ENCODE assay signal across 2 cellular contexts in the genomic region with DNA sequence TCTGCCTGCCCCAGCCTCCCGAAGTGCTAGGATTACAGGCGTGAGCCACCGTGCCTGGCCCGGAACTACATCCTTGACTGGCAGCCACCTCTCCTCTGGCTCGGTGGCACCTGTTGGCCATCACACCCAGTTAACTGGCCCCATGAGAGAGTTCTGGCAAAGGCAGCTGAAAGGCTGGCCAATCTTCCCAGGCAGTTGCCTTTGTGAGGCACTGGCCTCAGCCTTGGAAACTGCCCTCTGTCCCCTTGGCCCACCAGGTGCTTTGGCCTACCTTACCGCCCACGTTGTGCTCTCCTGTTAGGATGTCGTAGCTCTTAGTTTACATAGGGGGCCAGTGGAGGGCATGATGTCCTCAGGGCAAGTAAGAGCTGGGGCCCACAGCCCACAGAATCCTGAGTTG.
TF ChIP-seq lines count a peak whose summit lies in the region.

No MANE protein-coding gene starts in this region.

TF ChIP-seq in WTC11, 78 proteins besides CTCF, POLR2A, EP300 and RAD21:
- TF ChIP-seq TEAD1 (CRISPR knock-in tag; IDR thresholded peaks at IDR 0.05), result no peak

TF ChIP-seq in neural cell, 6 proteins besides CTCF, POLR2A, EP300 and RAD21:
- TF ChIP-seq, protein P1, sequence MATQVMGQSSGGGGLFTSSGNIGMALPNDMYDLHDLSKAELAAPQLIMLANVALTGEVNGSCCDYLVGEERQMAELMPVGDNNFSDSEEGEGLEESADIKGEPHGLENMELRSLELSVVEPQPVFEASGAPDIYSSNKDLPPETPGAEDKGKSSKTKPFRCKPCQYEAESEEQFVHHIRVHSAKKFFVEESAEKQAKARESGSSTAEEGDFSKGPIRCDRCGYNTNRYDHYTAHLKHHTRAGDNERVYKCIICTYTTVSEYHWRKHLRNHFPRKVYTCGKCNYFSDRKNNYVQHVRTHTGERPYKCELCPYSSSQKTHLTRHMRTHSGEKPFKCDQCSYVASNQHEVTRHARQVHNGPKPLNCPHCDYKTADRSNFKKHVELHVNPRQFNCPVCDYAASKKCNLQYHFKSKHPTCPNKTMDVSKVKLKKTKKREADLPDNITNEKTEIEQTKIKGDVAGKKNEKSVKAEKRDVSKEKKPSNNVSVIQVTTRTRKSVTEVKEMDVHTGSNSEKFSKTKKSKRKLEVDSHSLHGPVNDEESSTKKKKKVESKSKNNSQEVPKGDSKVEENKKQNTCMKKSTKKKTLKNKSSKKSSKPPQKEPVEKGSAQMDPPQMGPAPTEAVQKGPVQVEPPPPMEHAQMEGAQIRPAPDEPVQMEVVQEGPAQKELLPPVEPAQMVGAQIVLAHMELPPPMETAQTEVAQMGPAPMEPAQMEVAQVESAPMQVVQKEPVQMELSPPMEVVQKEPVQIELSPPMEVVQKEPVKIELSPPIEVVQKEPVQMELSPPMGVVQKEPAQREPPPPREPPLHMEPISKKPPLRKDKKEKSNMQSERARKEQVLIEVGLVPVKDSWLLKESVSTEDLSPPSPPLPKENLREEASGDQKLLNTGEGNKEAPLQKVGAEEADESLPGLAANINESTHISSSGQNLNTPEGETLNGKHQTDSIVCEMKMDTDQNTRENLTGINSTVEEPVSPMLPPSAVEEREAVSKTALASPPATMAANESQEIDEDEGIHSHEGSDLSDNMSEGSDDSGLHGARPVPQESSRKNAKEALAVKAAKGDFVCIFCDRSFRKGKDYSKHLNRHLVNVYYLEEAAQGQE (IDR thresholded peaks at IDR 0.05; ENCODE audit: borderline replicate concordance), result no peak
- TF ChIP-seq TAF1 (IDR thresholded peaks at IDR 0.05; ENCODE audit: low read depth) (no peak), POLR2AphosphoS5 (IDR thresholded peaks at IDR 0.05) (no peak), EZH2 (IDR thresholded peaks at IDR 0.05; ENCODE audit: borderline replicate concordance, insufficient read depth, low read length, poor library complexity, severe bottlenecking) (no peak), SMC3 (conservative IDR thresholded peaks at IDR 0.05; ENCODE audit: poor library complexity) (no peak), MXI1 (conservative IDR thresholded peaks at IDR 0.05; ENCODE audit: poor library complexity, severe bottlenecking) (no peak)
